Comparison of ENCODE assay signal across 1 cellular context in genomic region chr12:53300187-53300586, GRCh38.
TF ChIP-seq lines count a peak whose summit lies in the region.

No MANE protein-coding gene starts in this region.

TF ChIP-seq in HEK293, 187 proteins besides CTCF, POLR2A, EP300 and RAD21:
- no peak for TF ChIP-seq ZNF132 (tag by site-specific recombination; IDR thresholded peaks at IDR 0.05; ENCODE audit: borderline replicate concordance)
- no peak for TF ChIP-seq ZSCAN18 (tag by site-specific recombination; IDR thresholded peaks at IDR 0.05)
- no peak for TF ChIP-seq ZNF596 (tag by site-specific recombination; IDR thresholded peaks at IDR 0.05)
- TF ChIP-seq ZBTB17 (tag by site-specific recombination; IDR thresholded peaks at IDR 0.05), result peak; percentile 3
- 0 out of 2 replicates have a peak, but pooled peaks have one; percentile 20 for TF ChIP-seq PRDM2 (tag by site-specific recombination; IDR thresholded peaks at IDR 0.05; ENCODE audit: borderline replicate concordance)
- TF ChIP-seq PRDM1 (tag by site-specific recombination; IDR thresholded peaks at IDR 0.05), result no peak
- TF ChIP-seq ZNF140 (tag by site-specific recombination; IDR thresholded peaks at IDR 0.05), result no peak
- TF ChIP-seq ZNF600 (tag by site-specific recombination; IDR thresholded peaks at IDR 0.05), result no peak
TF ChIP-seq in HEK293: peak in this region for 2.
